Comparison of ENCODE assay signal across 17 cellular contexts in the genomic region with DNA sequence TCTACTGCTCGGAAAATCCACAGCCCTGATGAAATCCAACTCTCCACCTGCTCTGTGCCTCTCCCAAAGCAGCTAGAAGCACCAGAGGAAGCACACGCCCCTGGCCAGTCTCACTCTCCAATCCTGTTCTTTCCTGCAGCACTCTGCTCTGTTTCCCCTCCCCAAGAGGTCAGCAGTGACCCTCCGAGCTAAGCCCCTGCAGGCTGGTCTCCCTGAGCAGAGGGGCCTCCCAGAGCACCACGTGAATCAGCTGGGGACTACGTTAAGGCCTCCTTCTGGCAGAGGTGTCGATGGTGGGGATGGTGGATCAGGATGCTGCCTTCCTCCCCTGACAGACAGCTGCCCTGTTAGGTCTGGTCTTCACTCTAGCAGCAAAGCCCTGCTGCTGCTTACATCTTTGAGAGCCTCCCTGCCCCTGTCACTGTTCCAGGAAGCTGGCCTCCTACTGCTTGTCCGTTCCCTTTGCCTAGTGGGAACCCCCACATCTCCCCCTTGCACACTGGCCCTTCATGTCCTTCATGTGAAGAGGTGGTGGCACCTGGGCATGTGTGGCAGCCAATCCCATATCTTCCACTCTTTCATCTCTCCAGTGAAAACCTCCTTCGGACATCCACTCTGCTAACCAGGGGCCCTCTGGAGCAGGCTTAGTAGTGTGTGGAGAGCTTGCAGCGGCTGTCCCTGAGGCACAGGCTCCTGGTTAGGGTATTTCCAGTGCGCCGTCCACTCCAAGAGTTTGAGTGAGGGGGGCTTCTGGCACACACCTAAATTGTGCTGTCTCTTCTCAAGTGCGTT.
A peak's percentile ranks its signal among the peaks of the same experiment; 100 is the strongest.
DNase-seq lines count a peak whose midpoint lies in the region; ATAC-seq, FAIRE-seq and TF ChIP-seq lines count a peak whose summit lies in the region.
"Had no signal": no experiment of that assay in that cellular context is flagged by ENCODE, and none has a peak within 500 bp of the region (broad histone marks: within the 10 kb centered on the region; RNA-seq: fewer than 3 reads in every experiment).

No MANE protein-coding gene starts in this region.

- POLR2A ChIA-PET in activated naive CD8-positive, alpha-beta T cell treated with anti-CD3 and anti-CD28 coated beads, Interleukin-2, amount 10 ng/mL, durations not matched to agents 7 days and 5 days (lab: Charles Lee) = no interaction called here

- peak; percentile 17 for DNase-seq in activated naive CD8-positive, alpha-beta T cell treated with anti-CD3 and anti-CD28 coated beads, Interleukin-2, amount 10 ng/mL, durations not matched to agents 7 days and 5 days
- DNase-seq in activated naive CD8-positive, alpha-beta T cell treated with anti-CD3 and anti-CD28 coated beads for 36 hours = no peak
- DNase-seq in kidney = peak; percentile 32
- peak; percentile 62 for DNase-seq in osteoblast (ENCODE audit: insufficient read length, low spot score, missing footprints)
- DNase-seq in aorta = peak; percentile 29 to 50
- no peak for DNase-seq in UCSD-AML1 (lab: John Stamatoyannopoulos, UW; ENCODE audit: unreplicated experiment)
- DNase-seq in SIG-M5 treated with dmso at 0.1 percent for 504 hours (lab: John Stamatoyannopoulos, UW; ENCODE audit: unreplicated experiment) = no peak
- DNase-seq in activated effector memory CD4-positive, alpha-beta T cell treated with Interleukin-2 at 50 U/mL for 16 hours = no peak
- DNase-seq: C1 segment of cervical spinal cord, DMS153, HCEC 1CT, NCI-H1930, NCI-H510A, NCI-H774, PC-9 had no signal

- H3K36me3 ChIP-seq in kidney (ENCODE audit: control insufficient read depth in 1 of 2, insufficient read depth in 2 of 2, low read length in 2 of 2) (no peaks in the 10 kb centered on the region), osteoblast (ENCODE audit: insufficient read depth, low read length) (no peaks in the 10 kb centered on the region), aorta (ENCODE audit: control insufficient read depth in 1 of 2, insufficient read depth in 2 of 2, low read length in 1 of 2) (no peaks in the 10 kb centered on the region)
- H3K36me3 ChIP-seq: SJSA1 had no signal

- no peak overlapping the region for H2AFZ ChIP-seq in osteoblast (ENCODE audit: low read length)
- H2AFZ ChIP-seq: PC-9 had no signal

- intact Hi-C loops in kidney (cut with DNase I) (no loop called here), aorta (cut with DNase I) (no loop called here)

- H3K27me3 Mint-ChIP-seq in activated naive CD8-positive, alpha-beta T cell treated with anti-CD3 and anti-CD28 coated beads, Interleukin-2, amount 10 ng/mL, durations not matched to agents 7 days and 5 days = peaks cover 55% of the 10 kb centered on the region
- peaks cover 21% of the 10 kb centered on the region for H3K27me3 Mint-ChIP-seq in activated naive CD8-positive, alpha-beta T cell treated with anti-CD3 and anti-CD28 coated beads for 36 hours

- H3K4me1 Mint-ChIP-seq in activated naive CD8-positive, alpha-beta T cell treated with anti-CD3 and anti-CD28 coated beads, Interleukin-2, amount 10 ng/mL, durations not matched to agents 7 days and 5 days = peaks cover 20% of the 10 kb centered on the region
- peaks cover 12% of the 10 kb centered on the region for H3K4me1 Mint-ChIP-seq in activated naive CD8-positive, alpha-beta T cell treated with anti-CD3 and anti-CD28 coated beads for 36 hours

- H3K9me3 ChIP-seq in kidney (ENCODE audit: control insufficient read depth in 1 of 2, low read length in 2 of 2) = no peaks in the 10 kb centered on the region
- no peaks in the 10 kb centered on the region for H3K9me3 ChIP-seq in osteoblast (ENCODE audit: low read depth, low read length)
- H3K9me3 ChIP-seq in aorta (ENCODE audit: control insufficient read depth, low read length) = no peaks in the 10 kb centered on the region
- H3K9me3 ChIP-seq: SJSA1 had no signal

- no peaks in the 10 kb centered on the region for H4K20me1 ChIP-seq in osteoblast (ENCODE audit: insufficient read depth, low read length)

- peak overlapping the region; percentile 7 for H3K27ac Mint-ChIP-seq in activated naive CD8-positive, alpha-beta T cell treated with anti-CD3 and anti-CD28 coated beads, Interleukin-2, amount 10 ng/mL, durations not matched to agents 7 days and 5 days
- no peak overlapping the region for H3K27ac Mint-ChIP-seq in activated naive CD8-positive, alpha-beta T cell treated with anti-CD3 and anti-CD28 coated beads for 36 hours

- H3K27ac ChIP-seq in kidney (ENCODE audit: low read depth in 2 of 2, low read length in 2 of 2) (no peak overlapping the region), osteoblast (ENCODE audit: low read depth, low read length) (no peak overlapping the region), aorta (ENCODE audit: low read depth in 1 of 2, low read length in 2 of 2) (no peak overlapping the region)
- H3K27ac ChIP-seq: PC-9, SJSA1 had no signal

- H3K9ac ChIP-seq in kidney (ENCODE audit: low read length in 2 of 2) = no peak overlapping the region

- H3K27me3 ChIP-seq in osteoblast (ENCODE audit: insufficient read depth, low read length) = peaks cover 6% of the 10 kb centered on the region
- H3K27me3 ChIP-seq in aorta (ENCODE audit: control insufficient read depth in 1 of 2, insufficient read depth in 2 of 2, low read length in 1 of 2) = no peaks in the 10 kb centered on the region
- H3K27me3 ChIP-seq: SJSA1 had no signal

- WGBS in aorta, 2 donors = 93 to 95% methylated on average over 12 of the region's 12 CpGs

- H3K4me3 ChIP-seq in kidney (ENCODE audit: low read length in 2 of 2) (no peak overlapping the region), osteoblast (ENCODE audit: insufficient read depth, low read length) (no peak overlapping the region), aorta (ENCODE audit: low read length in 2 of 2) (no peak overlapping the region)
- H3K4me3 ChIP-seq: K562, PC-9, SJSA1 had no signal

- no peaks in the 10 kb centered on the region for H3K79me2 ChIP-seq in osteoblast (ENCODE audit: insufficient read depth, low read length)

- no peak overlapping the region for H3K4me2 ChIP-seq in osteoblast (ENCODE audit: insufficient read depth, low read length)
- H3K4me2 ChIP-seq: PC-9 had no signal

- H3K4me3 Mint-ChIP-seq in activated naive CD8-positive, alpha-beta T cell treated with anti-CD3 and anti-CD28 coated beads, Interleukin-2, amount 10 ng/mL, durations not matched to agents 7 days and 5 days = no peak overlapping the region
- H3K4me3 Mint-ChIP-seq in activated naive CD8-positive, alpha-beta T cell treated with anti-CD3 and anti-CD28 coated beads for 36 hours = no peak overlapping the region

- no peak for FAIRE-seq in kidney (lab: Jason Lieb, UNC)
- FAIRE-seq: K562 had no signal

- TF ChIP-seq CTCF in kidney (IDR thresholded peaks at IDR 0.05; ENCODE audit: borderline replicate concordance, extremely low read depth, insufficient read depth) (no peak), osteoblast (IDR thresholded peaks at IDR 0.05; ENCODE audit: extremely low read depth, low read depth, low read length) (no peak)

- no peaks in the 10 kb centered on the region for H3K36me3 Mint-ChIP-seq in activated naive CD8-positive, alpha-beta T cell treated with anti-CD3 and anti-CD28 coated beads, Interleukin-2, amount 10 ng/mL, durations not matched to agents 7 days and 5 days
- no peaks in the 10 kb centered on the region for H3K36me3 Mint-ChIP-seq in activated naive CD8-positive, alpha-beta T cell treated with anti-CD3 and anti-CD28 coated beads for 36 hours

- no peaks in the 10 kb centered on the region for H3K9me3 Mint-ChIP-seq in activated naive CD8-positive, alpha-beta T cell treated with anti-CD3 and anti-CD28 coated beads, Interleukin-2, amount 10 ng/mL, durations not matched to agents 7 days and 5 days
- H3K9me3 Mint-ChIP-seq in activated naive CD8-positive, alpha-beta T cell treated with anti-CD3 and anti-CD28 coated beads for 36 hours = no peaks in the 10 kb centered on the region

- no peak for ATAC-seq in activated naive CD8-positive, alpha-beta T cell treated with anti-CD3 and anti-CD28 coated beads, Interleukin-2, amount 10 ng/mL, durations not matched to agents 7 days and 5 days (ENCODE audit: low read depth)
- no peak for ATAC-seq in aorta (ENCODE audit: low FRiP score)
- ATAC-seq: K562 had no signal

- H3K4me1 ChIP-seq in kidney (ENCODE audit: control insufficient read depth in 1 of 2, insufficient read depth in 1 of 2, low read depth in 1 of 2, low read length in 2 of 2) (no peaks in the 10 kb centered on the region), osteoblast (ENCODE audit: insufficient read depth, low read length) (peaks cover 23% of the 10 kb centered on the region), aorta (ENCODE audit: control insufficient read depth in 1 of 2, insufficient read depth in 2 of 2, low read length in 2 of 2) (no peaks in the 10 kb centered on the region)

Comparison
In these comparisons a context has a peak if more than half of its experiments do, and no peak if none do; other contexts are left out.
1. DNase-seq: peak in activated naive CD8-positive, alpha-beta T cell treated with anti-CD3 and anti-CD28 coated beads, Interleukin-2, amount 10 ng/mL, durations not matched to agents 7 days and 5 days (single experiment), kidney (single experiment), osteoblast (single experiment) and aorta (2 of 2); none in activated naive CD8-positive, alpha-beta T cell treated with anti-CD3 and anti-CD28 coated beads for 36 hours (single experiment), UCSD-AML1 (single experiment), SIG-M5 treated with dmso at 0.1 percent for 504 hours (single experiment) and activated effector memory CD4-positive, alpha-beta T cell treated with Interleukin-2 at 50 U/mL for 16 hours (single experiment).